In genomic region chr2:19027621-19028020, GRCh38 we compare ENCODE assay signal across 17 cellular contexts.
A peak's percentile ranks its signal among the peaks of the same experiment; 100 is the strongest.
DNase-seq lines count a peak whose midpoint lies in the region; ATAC-seq and TF ChIP-seq lines count a peak whose summit lies in the region.
"Had no signal": no experiment of that assay in that cellular context is flagged by ENCODE, and none has a peak within 500 bp of the region (broad histone marks: within the 10 kb centered on the region; RNA-seq: fewer than 3 reads in every experiment).

No MANE protein-coding gene starts in this region.

- H3K9me3 Mint-ChIP-seq in brain (no peaks in the 10 kb centered on the region), nephron (no peaks in the 10 kb centered on the region)
- H3K9me3 Mint-ChIP-seq: HFFc6 had no signal

- ATAC-seq in sciatic nerve = peak; percentile 56

- intact Hi-C loops in sciatic nerve (cut with DNase I) (no loop called here), vagina (cut with DNase I) (no loop called here), thyroid gland (cut with DNase I) (no loop called here)

- no peak overlapping the region for H3K9ac ChIP-seq in BLaER1 treated with 17β-estradiol and CSF1 and Interleukin-3, amounts not matched to agents 10 nM and 100 nM

- no peaks in the 10 kb centered on the region for H4K20me1 ChIP-seq in BLaER1 treated with 17β-estradiol and CSF1 and Interleukin-3, amounts not matched to agents 10 nM and 100 nM

- no peaks in the 10 kb centered on the region for H3K36me3 ChIP-seq in BLaER1 treated with 17β-estradiol and CSF1 and Interleukin-3, amounts not matched to agents 10 nM and 100 nM
- H3K36me3 ChIP-seq in vagina (no peaks in the 10 kb centered on the region), thyroid gland (no peaks in the 10 kb centered on the region)
- H3K36me3 ChIP-seq: HAP-1 had no signal

- no peak overlapping the region for H3K4me3 Mint-ChIP-seq in brain
- H3K4me3 Mint-ChIP-seq in nephron = no peak overlapping the region
- H3K4me3 Mint-ChIP-seq: CD14-positive monocyte; CD4-positive, alpha-beta T cell; CD8-positive, alpha-beta memory T cell; HFFc6 had no signal

- no peaks in the 10 kb centered on the region for H3K9me3 ChIP-seq in BLaER1 treated with 17β-estradiol and CSF1 and Interleukin-3, amounts not matched to agents 10 nM and 100 nM (replicated peaks in 1 of 11)
- H3K9me3 ChIP-seq in vagina = no peaks in the 10 kb centered on the region
- H3K9me3 ChIP-seq in thyroid gland = no peaks in the 10 kb centered on the region
- H3K9me3 ChIP-seq: HAP-1 had no signal

- H3K27me3 Mint-ChIP-seq in brain = no peaks in the 10 kb centered on the region
- H3K27me3 Mint-ChIP-seq in nephron (ENCODE audit: low read depth) = peaks cover 4% of the 10 kb centered on the region
- H3K27me3 Mint-ChIP-seq: CD4-positive, alpha-beta T cell had no signal

- H3K27ac ChIP-seq in BLaER1 treated with 17β-estradiol and CSF1 and Interleukin-3, amounts not matched to agents 10 nM and 100 nM = no peak overlapping the region
- no peak overlapping the region for H3K27ac ChIP-seq in vagina
- no peak overlapping the region for H3K27ac ChIP-seq in thyroid gland

- no peak overlapping the region for H3K4me3 ChIP-seq in BLaER1 treated with 17β-estradiol and CSF1 and Interleukin-3, amounts not matched to agents 10 nM and 100 nM
- H3K4me3 ChIP-seq in vagina (no peak overlapping the region), thyroid gland (replicated peaks in 1 of 3) (no peak overlapping the region)
- H3K4me3 ChIP-seq: HAP-1 had no signal

- H3K4me2 ChIP-seq in BLaER1 treated with 17β-estradiol and CSF1 and Interleukin-3, amounts not matched to agents 10 nM and 100 nM = peak overlapping the region in 6 of 11 experiments; percentile 1 to 49 (median 36); a peak in 9 of 22 replicates

- H3K27ac Mint-ChIP-seq in brain (peak overlapping the region in 3 of 5 experiments; percentile 21 to 69 (median 26)), nephron (peak overlapping the region; percentile 71 to 79 (median 77))
- H3K27ac Mint-ChIP-seq: CD14-positive monocyte; CD4-positive, alpha-beta T cell; CD8-positive, alpha-beta memory T cell; HFFc6 had no signal

- WGBS in thyroid gland, 2 donors = 88 to 90% methylated on average over 5 of the region's 5 CpGs

- DNase-seq in sciatic nerve (ENCODE audit: low spot score) (no peak), vagina (ENCODE audit: extremely low spot score in 2 of 2) (no peak), thyroid gland (no peak), NK-92 (lab: John Stamatoyannopoulos, UW; ENCODE audit: unreplicated experiment) (no peak)
- DNase-seq: CD4-positive, alpha-beta T cell; CD8-positive, alpha-beta memory T cell; DMS 273 treated with DMSO at 0.1 percent for 48 hours; DMS53; DMS79 treated with DMSO at 0.1 percent for 48 hours; GF-D8; GOT3; HFFc6 had no signal

- H3K4me1 ChIP-seq in BLaER1 treated with 17β-estradiol and CSF1 and Interleukin-3, amounts not matched to agents 10 nM and 100 nM = peaks cover 0 to 15% (median 8%) of the 10 kb centered on the region in 10 experiments; a peak in 10 of 20 replicates
- H3K4me1 ChIP-seq in vagina (no peaks in the 10 kb centered on the region), thyroid gland (no peaks in the 10 kb centered on the region)
- H3K4me1 ChIP-seq: HAP-1 had no signal

- TF ChIP-seq POLR2A in vagina (IDR thresholded peaks at IDR 0.05) (no peak), thyroid gland (IDR thresholded peaks at IDR 0.05) (no peak)

- H3K4me1 Mint-ChIP-seq in brain = peaks cover 24% of the 10 kb centered on the region
- peaks cover 49% of the 10 kb centered on the region for H3K4me1 Mint-ChIP-seq in nephron
- H3K4me1 Mint-ChIP-seq: CD14-positive monocyte; CD8-positive, alpha-beta memory T cell had no signal

- H3K36me3 Mint-ChIP-seq in brain (no peaks in the 10 kb centered on the region), nephron (ENCODE audit: low read depth) (no peaks in the 10 kb centered on the region)
- H3K36me3 Mint-ChIP-seq: CD14-positive monocyte had no signal

- no peaks in the 10 kb centered on the region for H3K27me3 ChIP-seq in BLaER1 treated with 17β-estradiol and CSF1 and Interleukin-3, amounts not matched to agents 10 nM and 100 nM
- no peaks in the 10 kb centered on the region for H3K27me3 ChIP-seq in vagina
- H3K27me3 ChIP-seq in thyroid gland = no peaks in the 10 kb centered on the region

- TF ChIP-seq CTCF in brain (conservative IDR thresholded peaks at IDR 0.05) = no peak
- TF ChIP-seq CTCF in nephron (IDR thresholded peaks at IDR 0.05; ENCODE audit: unreplicated experiment in 3 of 3) = no peak
- no peak for TF ChIP-seq CTCF in vagina (IDR thresholded peaks at IDR 0.05)
- TF ChIP-seq CTCF in thyroid gland (IDR thresholded peaks at IDR 0.05) = no peak
